In the genomic region with DNA sequence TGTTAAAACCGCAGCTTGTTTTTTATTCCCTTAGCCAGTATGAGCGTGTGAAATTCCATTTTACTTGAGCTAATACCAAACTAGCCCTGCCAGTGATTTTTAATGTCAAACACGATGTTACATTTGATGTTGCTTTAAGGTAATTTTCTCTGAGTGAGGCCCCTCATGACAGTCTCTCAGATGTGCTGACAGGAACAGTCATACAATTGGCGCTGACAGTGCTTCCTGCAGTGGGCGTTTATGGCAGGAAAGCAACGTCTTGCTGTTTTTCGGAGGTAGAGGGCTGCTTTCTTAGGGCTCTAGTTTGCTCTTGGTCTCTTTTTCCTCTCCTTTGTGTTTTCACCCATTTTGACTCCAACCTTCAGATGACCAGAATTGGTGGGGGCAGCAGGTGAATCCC, we compare ENCODE assay signal across 27 cellular contexts. TPM values are rescaled to one million over a fixed set of nuclear protein-coding genes. Genes with fewer than 3 reads are reported as not detected.
"Had no signal": no experiment of that assay in that cellular context is flagged by ENCODE, and none has a peak within 500 bp of the region (broad histone marks: within the 10 kb centered on the region; RNA-seq: fewer than 3 reads in every experiment).

No MANE protein-coding gene starts in this region.

- H3K27me3 ChIP-seq: left lung, upper lobe of left lung had no signal

- DNase-seq: activated CD4-positive, alpha-beta T cell treated with anti-CD3 and anti-CD28 coated beads, Interleukin-2, amount 50 U/mL, for 1 hour; activated CD8-positive, alpha-beta memory T cell treated with anti-CD3 and anti-CD28 coated beads, Interleukin-2, amount 10 ng/mL, durations not matched to agents 7 days and 5 days; activated effector memory CD4-positive, alpha-beta T cell treated with anti-CD3 and anti-CD28 coated beads, Interleukin-2, amount 50 U/mL, for 16 hours; activated T-cell treated with anti-CD3 and anti-CD28 coated beads for 4 hours; aorta; effector CD4-positive, alpha-beta T cell; foreskin melanocyte; glutamatergic neuron; hippocampal formation; kidney glomerular epithelial cell; left lung; natural killer cell; occipital lobe; posterior cingulate gyrus; retina; sigmoid colon; stimulated activated CD4-positive, alpha-beta T cell treated with anti-CD3 and anti-CD28 coated beads, Interleukin-15, amount 100 ng/mL, for 24 hours; upper lobe of left lung had no signal

- H3K36me3 ChIP-seq: left lung, sigmoid colon, thoracic aorta, upper lobe of left lung had no signal

- H3K4me2 ChIP-seq: smooth muscle cell had no signal

- H3K9me3 ChIP-seq: left lung, sigmoid colon, thoracic aorta, upper lobe of left lung had no signal

- H3K4me3 ChIP-seq: left lung, sigmoid colon, smooth muscle cell, thoracic aorta, upper lobe of left lung had no signal

- H3K27ac ChIP-seq: left lung, sigmoid colon, thoracic aorta, upper lobe of left lung, VCaP had no signal

- H3K4me1 ChIP-seq: left lung, sigmoid colon, upper lobe of left lung had no signal

RNA-seq across cellular contexts. Expression of a gene that starts 19.3 kb away (rescaled TPM):
- total RNA-seq: activated CD8-positive, alpha-beta memory T cell treated with anti-CD3 and anti-CD28 coated beads, Interleukin-2, amount 10 ng/mL, durations not matched to agents 7 days and 5 days; aorta; cardiac septum; chondrocyte; lung microvascular endothelial cell; mesothelial cell of epicardium; natural killer cell; occipital lobe; smooth muscle cell; T-helper 2 cell treated with Interferon-gamma antibody and Interleukin-4, amounts not matched to agents 100 ng/mL and 5 ng/mL, for 36 hours; thoracic aorta had no signal
- polyA plus RNA-seq: aorta, esophagus, smooth muscle cell had no signal
